Comparison of ENCODE assay signal across 21 cellular contexts in the genomic region with DNA sequence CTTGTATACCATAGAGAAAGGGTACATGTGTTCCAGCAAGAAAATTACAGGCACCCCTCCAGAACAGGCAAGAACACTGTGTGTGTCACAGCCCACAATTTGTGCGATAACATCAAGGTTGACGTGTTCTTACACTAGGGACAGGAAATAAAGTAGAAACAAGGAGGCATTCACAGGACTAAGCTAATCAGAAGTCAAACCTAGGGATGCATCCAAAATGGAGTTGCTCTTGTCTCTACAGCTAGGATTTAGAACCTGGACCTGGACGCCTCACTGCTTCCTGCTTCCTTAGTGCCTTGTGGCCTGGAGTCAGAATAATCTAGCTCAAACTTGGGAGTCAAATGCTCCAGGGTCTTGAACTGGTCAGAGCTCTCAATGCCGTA. TPM values are rescaled to one million over a fixed set of nuclear protein-coding genes. Genes with fewer than 3 reads are reported as not detected.
DNase-seq lines count a peak whose midpoint lies in the region; ATAC-seq, FAIRE-seq and TF ChIP-seq lines count a peak whose summit lies in the region.
"Had no signal": no experiment of that assay in that cellular context is flagged by ENCODE, and none has a peak within 500 bp of the region (broad histone marks: within the 10 kb centered on the region; RNA-seq: fewer than 3 reads in every experiment).

No MANE protein-coding gene starts in this region.

- TF ChIP-seq CTCF in left ventricle myocardium inferior (IDR thresholded peaks at IDR 0.05; ENCODE audit: borderline replicate concordance) (no peak), WERI-Rb-1 (IDR thresholded peaks at IDR 0.05; ENCODE audit: low read depth, low read length) (no peak), keratinocyte (optimal IDR thresholded peaks at IDR 0.05 in 1 of 3, IDR thresholded peaks at IDR 0.05 in 1 of 3, conservative IDR thresholded peaks at IDR 0.05 in 1 of 3; ENCODE audit: extremely low read depth in 1 of 3, insufficient read depth in 2 of 3, low read length in 3 of 3) (no peak)

- peaks cover 12% of the 10 kb centered on the region for H3K36me3 ChIP-seq in left ventricle myocardium inferior
- no peaks in the 10 kb centered on the region for H3K36me3 ChIP-seq in WERI-Rb-1
- H3K36me3 ChIP-seq in keratinocyte (ENCODE audit: control insufficient read depth in 2 of 2, extremely low read depth in 1 of 2, insufficient read depth in 2 of 2, low read length in 2 of 2): no peaks in the 10 kb centered on the region
- no peaks in the 10 kb centered on the region for H3K36me3 ChIP-seq in trophoblast cell (ENCODE audit: control insufficient read depth in 1 of 2, insufficient read depth in 2 of 2, low read length in 2 of 2)
- H3K36me3 ChIP-seq in effector memory CD4-positive, alpha-beta T cell (ENCODE audit: control insufficient read depth, insufficient read depth, low read length): no peaks in the 10 kb centered on the region
- H3K36me3 ChIP-seq: BLaER1 treated with 17β-estradiol and CSF1 and Interleukin-3, amounts not matched to agents 10 nM and 100 nM had no signal

- H2BK12ac ChIP-seq in trophoblast cell (ENCODE audit: low read length): no peak overlapping the region

- H3K79me2 ChIP-seq in keratinocyte (ENCODE audit: control insufficient read depth, insufficient read depth, low read length) (no peaks in the 10 kb centered on the region), trophoblast cell (ENCODE audit: control insufficient read depth, insufficient read depth, low read length, poor library complexity) (no peaks in the 10 kb centered on the region)

- H4K8ac ChIP-seq in trophoblast cell (ENCODE audit: low read depth, low read length): no peak overlapping the region

- H3K23ac ChIP-seq in trophoblast cell (ENCODE audit: low read length): no peak overlapping the region

- no peak overlapping the region for H4K91ac ChIP-seq in trophoblast cell (ENCODE audit: low read depth, low read length)

- intact Hi-C loops in left ventricle myocardium inferior (cut with micrococcal nuclease): no loop called here
- intact Hi-C loops in Right ventricle myocardium inferior (cut with DNase I): loop anchor here (5.0 kb wide), 1 partner anchor 96 kb away; no protein-coding TSS in a partner anchor

- dilution Hi-C loops in keratinocyte (cut with MboI; ENCODE audit: extremely low pct_ligation_motif_present, low sequenced_read_pairs): no loop called here

- H3K4me2 ChIP-seq in keratinocyte (ENCODE audit: control insufficient read depth, extremely low read depth, insufficient read depth, low read depth, low read length): no peak overlapping the region
- no peak overlapping the region for H3K4me2 ChIP-seq in trophoblast cell (ENCODE audit: low read length)
- H3K4me2 ChIP-seq: BLaER1 treated with 17β-estradiol and CSF1 and Interleukin-3, amounts not matched to agents 10 nM and 100 nM; SK-N-SH had no signal

- no peak overlapping the region for H2BK5ac ChIP-seq in trophoblast cell (ENCODE audit: low read depth, low read length, poor library complexity)

- H2AK5ac ChIP-seq in trophoblast cell (ENCODE audit: low read length): no peak overlapping the region

- no peaks in the 10 kb centered on the region for H3K79me1 ChIP-seq in trophoblast cell (ENCODE audit: low read length)

- peak; percentile 81 for FAIRE-seq in HTR-8/SVneo (lab: Jason Lieb, UNC)
- peak; percentile 20 for FAIRE-seq in keratinocyte (lab: Jason Lieb, UNC)
- FAIRE-seq: D721Med, HepG2 had no signal

- H3K4me1 ChIP-seq in left ventricle myocardium inferior (peaks cover 58% of the 10 kb centered on the region), keratinocyte (ENCODE audit: control insufficient read depth, extremely low read depth, insufficient read depth, low read length) (no peaks in the 10 kb centered on the region), trophoblast cell (ENCODE audit: control insufficient read depth in 1 of 2, insufficient read depth in 2 of 2, low read length in 2 of 2) (no peaks in the 10 kb centered on the region)
- H3K4me1 ChIP-seq in effector memory CD4-positive, alpha-beta T cell (ENCODE audit: control insufficient read depth, insufficient read depth, low read length, poor library complexity, severe bottlenecking): no peaks in the 10 kb centered on the region

- no peak overlapping the region for H4K12ac ChIP-seq in trophoblast cell (ENCODE audit: low read depth, low read length)

- H3K9ac ChIP-seq in keratinocyte (ENCODE audit: control insufficient read depth, extremely low read depth, insufficient read depth, low read length): no peak overlapping the region
- H3K9ac ChIP-seq in trophoblast cell (ENCODE audit: low read length): no peak overlapping the region
- H3K9ac ChIP-seq: BLaER1 treated with 17β-estradiol and CSF1 and Interleukin-3, amounts not matched to agents 10 nM and 100 nM; GM23248; SK-N-SH had no signal

- no peak overlapping the region for H2AFZ ChIP-seq in keratinocyte (ENCODE audit: control insufficient read depth, low read length)
- H2AFZ ChIP-seq in trophoblast cell (ENCODE audit: insufficient read depth, low read length, poor library complexity): no peak overlapping the region
- H2AFZ ChIP-seq: GM23248 had no signal

- H3K9me1 ChIP-seq in keratinocyte (ENCODE audit: control insufficient read depth, extremely low read depth, insufficient read depth, low read length): no peaks in the 10 kb centered on the region

- no peak overlapping the region for H3K14ac ChIP-seq in trophoblast cell (ENCODE audit: low read length)

- WGBS in trophoblast cell (ENCODE audit: extremely low coverage, insufficient coverage, insufficient read length): no CpG with 5 or more reads among the region's 4 CpGs

- H3K27me3 ChIP-seq in left ventricle myocardium inferior (ENCODE audit: low read depth) (no peaks in the 10 kb centered on the region), WERI-Rb-1 (ENCODE audit: insufficient read depth, low read depth, severe bottlenecking) (no peaks in the 10 kb centered on the region), keratinocyte (ENCODE audit: control insufficient read depth, extremely low read depth, insufficient read depth, low read length) (no peaks in the 10 kb centered on the region), trophoblast cell (ENCODE audit: insufficient read depth, low read length) (no peaks in the 10 kb centered on the region)
- no peaks in the 10 kb centered on the region for H3K27me3 ChIP-seq in effector memory CD4-positive, alpha-beta T cell (replicated peaks; ENCODE audit: control insufficient read depth, insufficient read depth, low read length, poor library complexity, severe bottlenecking)

- H2BK120ac ChIP-seq in trophoblast cell (ENCODE audit: insufficient read depth, low read length, poor library complexity): no peak overlapping the region

- H3K27ac ChIP-seq in left ventricle myocardium inferior (replicated peaks): peak overlapping the region; percentile 95
- peak overlapping the region; percentile 44 for H3K27ac ChIP-seq in WERI-Rb-1
- no peak overlapping the region for H3K27ac ChIP-seq in keratinocyte (ENCODE audit: control insufficient read depth, insufficient read depth, low read length)
- no peak overlapping the region for H3K27ac ChIP-seq in trophoblast cell (ENCODE audit: low read depth, low read length)
- no peak overlapping the region for H3K27ac ChIP-seq in effector memory CD4-positive, alpha-beta T cell (ENCODE audit: insufficient read depth, low read length, poor library complexity, severe bottlenecking)
- H3K27ac ChIP-seq: BLaER1 treated with 17β-estradiol and CSF1 and Interleukin-3, amounts not matched to agents 10 nM and 100 nM; GM23248; HL-60 had no signal

- DNase-seq in left ventricle myocardium inferior: no peak
- DNase-seq in Right ventricle myocardium inferior (ENCODE audit: missing footprints): no peak
- no peak for DNase-seq in HTR-8/SVneo (ENCODE audit: insufficient read length, low spot score)
- no peak for DNase-seq in WERI-Rb-1
- no peak for DNase-seq in keratinocyte (ENCODE audit: low read depth, low spot score)
- no peak for DNase-seq in trophoblast cell
- no peak for DNase-seq in effector memory CD4-positive, alpha-beta T cell
- DNase-seq: CD4-positive, alpha-beta T cell; GM23248; H7; Kasumi-1; NCI-H1694; NCI-H2029 treated with DMSO at 0.1 percent for 48 hours; NCI-H446 treated with DMSO at 0.1 percent for 48 hours; NCI-H526; SK-N-SH had no signal

- no peak overlapping the region for H3K4me3 ChIP-seq in left ventricle myocardium inferior
- H3K4me3 ChIP-seq in WERI-Rb-1 (ENCODE audit: low read depth, low read length): no peak overlapping the region
- no peak overlapping the region for H3K4me3 ChIP-seq in keratinocyte (ENCODE audit: control insufficient read depth in 2 of 3, extremely low read depth in 1 of 3, insufficient read depth in 2 of 3, low read depth in 1 of 3, low read length in 3 of 3)
- H3K4me3 ChIP-seq in trophoblast cell (ENCODE audit: low read depth, low read length): no peak overlapping the region
- H3K4me3 ChIP-seq in effector memory CD4-positive, alpha-beta T cell (ENCODE audit: insufficient read depth, low read depth, low read length, poor library complexity, severe bottlenecking): no peak overlapping the region
- H3K4me3 ChIP-seq: BLaER1 treated with 17β-estradiol and CSF1 and Interleukin-3, amounts not matched to agents 10 nM and 100 nM; GM23248 had no signal

- H3K18ac ChIP-seq in trophoblast cell (ENCODE audit: low read length): no peak overlapping the region

- H3K4ac ChIP-seq in trophoblast cell (ENCODE audit: low read depth, low read length): no peak overlapping the region

- H3K9me3 ChIP-seq in left ventricle myocardium inferior (replicated peaks): no peaks in the 10 kb centered on the region
- H3K9me3 ChIP-seq in WERI-Rb-1 (ENCODE audit: severe bottlenecking): peaks cover 2% of the 10 kb centered on the region
- no peaks in the 10 kb centered on the region for H3K9me3 ChIP-seq in keratinocyte (ENCODE audit: control insufficient read depth, low read depth, low read length)
- H3K9me3 ChIP-seq in trophoblast cell (ENCODE audit: insufficient read depth, low read depth, low read length): peaks cover 5% of the 10 kb centered on the region
- H3K9me3 ChIP-seq in effector memory CD4-positive, alpha-beta T cell (ENCODE audit: control insufficient read depth, low read length): no peaks in the 10 kb centered on the region
- H3K9me3 ChIP-seq: SK-N-SH had no signal

- no peaks in the 10 kb centered on the region for H4K20me1 ChIP-seq in keratinocyte (ENCODE audit: control insufficient read depth, extremely low read depth, insufficient read depth, low read length)
- H4K20me1 ChIP-seq: BLaER1 treated with 17β-estradiol and CSF1 and Interleukin-3, amounts not matched to agents 10 nM and 100 nM had no signal

- ATAC-seq in Right ventricle myocardium inferior: no peak
- ATAC-seq: HepG2, Panc1 had no signal

RNA-seq across cellular contexts. Expression of gene GINS3, which starts 41.3 kb away (rescaled TPM):
- total RNA-seq in left ventricle myocardium inferior: 4.7 TPM
- total RNA-seq in Right ventricle myocardium inferior: 6.5 TPM
- 8.5 to 11.3 TPM (median 10.1 TPM) in 3 replicates for polyA plus RNA-seq in keratinocyte
- polyA plus RNA-seq in keratinocyte (2011; ENCODE audit: low read depth): 2.2 TPM
- polyA plus RNA-seq in keratinocyte (2011; cell fraction: cytosol; rRNA removed): 6.5 and 10.0 TPM in 2 replicates
- polyA plus RNA-seq in keratinocyte (2011; cell fraction: nucleus; rRNA removed): 9.5 and 11.4 TPM in 2 replicates
- 2.2 and 7.3 TPM in 2 replicates for polyA plus RNA-seq in keratinocyte (2012; ENCODE audit: low replicate concordance)
- polyA minus RNA-seq in keratinocyte: 6.3 to 7.3 TPM (median 6.5 TPM) in 3 replicates
- 4.8 TPM for polyA minus RNA-seq in keratinocyte (2011; cell fraction: cytosol; rRNA and poly(A)+ RNA removed)
- 3.7 and 5.4 TPM in 2 replicates for polyA minus RNA-seq in keratinocyte (2011; cell fraction: nucleus; rRNA and poly(A)+ RNA removed)
- 6.2 and 6.5 TPM in 2 replicates for polyA plus RNA-seq in trophoblast cell (2013)

Comparison
In these comparisons a context has a peak if more than half of its experiments do, and no peak if none do; other contexts are left out.
1. H3K27ac ChIP-seq: peak in left ventricle myocardium inferior (single experiment) and WERI-Rb-1 (single experiment); none in keratinocyte (single experiment), trophoblast cell (single experiment) and effector memory CD4-positive, alpha-beta T cell (single experiment).